ENCODE assay signal across 11 cellular contexts in genomic region chr14:93034671-93034994, GRCh38.
A peak's percentile ranks its signal among the peaks of the same experiment; 100 is the strongest.
DNase-seq lines count a peak whose midpoint lies in the region; FAIRE-seq and TF ChIP-seq lines count a peak whose summit lies in the region.
"Had no signal": no experiment of that assay in that cellular context is flagged by ENCODE, and none has a peak within 500 bp of the region (broad histone marks: within the 10 kb centered on the region; RNA-seq: fewer than 3 reads in every experiment).

No MANE protein-coding gene starts in this region.

- H2BK12ac ChIP-seq in H1 (ENCODE audit: low read depth, low read length), result peak overlapping the region; percentile 92; the same call in 1 of the 2 replicates

- peak overlapping the region; percentile 86 for H3K27ac Mint-ChIP-seq in activated naive CD4-positive, alpha-beta T cell treated with anti-CD3 and anti-CD28 coated beads, Interleukin-2, amount 10 ng/mL, durations not matched to agents 7 days and 5 days

- no peak overlapping the region for H2BK120ac ChIP-seq in H1 (replicated peaks; ENCODE audit: low read depth, low read length)

- H3K4me1 ChIP-seq in Peyer's patch (peaks cover 12 to 81% (median 29%) of the 10 kb centered on the region in 4 donors), H1 (replicated peaks in 1 of 4; ENCODE audit: control insufficient read depth in 3 of 4, insufficient read depth in 4 of 4, low read length in 3 of 4) (peaks cover 10 to 42% (median 25%) of the 10 kb centered on the region in 4 experiments), stomach (peaks cover 39 to 85% (median 52%) of the 10 kb centered on the region in 4 donors)

- no peaks in the 10 kb centered on the region for H3K23me2 ChIP-seq in H1 (ENCODE audit: low read depth, low read length)

- no peak overlapping the region for H3K4me3 Mint-ChIP-seq in activated naive CD4-positive, alpha-beta T cell treated with anti-CD3 and anti-CD28 coated beads, Interleukin-2, amount 10 ng/mL, durations not matched to agents 7 days and 5 days

- H3K4me3 ChIP-seq in Peyer's patch, result peak overlapping the region in 1 of 4 donors; percentile 16
- H3K4me3 ChIP-seq in H1 (ENCODE audit: extremely low read depth in 1 of 4, insufficient read depth in 2 of 4, low read depth in 3 of 4, low read length in 4 of 4), result no peak overlapping the region
- H3K4me3 ChIP-seq in stomach, result no peak overlapping the region
- H3K4me3 ChIP-seq: upper lobe of left lung had no signal

- peak overlapping the region; percentile 66; the same call in 1 of the 2 replicates for H2BK5ac ChIP-seq in H1 (ENCODE audit: low read depth, low read length)

- no peak overlapping the region; the same call in 1 of the 2 replicates for H3K18ac ChIP-seq in H1 (ENCODE audit: extremely low read depth, low read length)

- peak overlapping the region; percentile 3 for H4K91ac ChIP-seq in H1 (replicated peaks; ENCODE audit: insufficient read length, low read length)

- no peak for FAIRE-seq in H1 (lab: Jason Lieb, UNC)

- H3K14ac ChIP-seq in H1 (ENCODE audit: insufficient read length), result no peak overlapping the region

- H3K4me2 ChIP-seq in H1 (ENCODE audit: insufficient read depth in 1 of 2, low read depth in 2 of 2, low read length in 2 of 2), result no peak overlapping the region

- DNase-seq in activated naive CD4-positive, alpha-beta T cell treated with anti-CD3 and anti-CD28 coated beads, Interleukin-2, amount 10 ng/mL, durations not matched to agents 7 days and 5 days, result no peak
- DNase-seq in activated naive CD4-positive, alpha-beta T cell treated with anti-CD3 and anti-CD28 coated beads, Interleukin-2, amount 50 U/mL, for 16 hours, result no peak
- DNase-seq in Peyer's patch, result no peak
- no peak for DNase-seq in H1 (ENCODE audit: low read depth in 1 of 2, low spot score in 2 of 2)
- no peak for DNase-seq in stomach
- DNase-seq in cerebellar cortex (ENCODE audit: low spot score), result no peak
- DNase-seq in COR-L47 (lab: John Stamatoyannopoulos, UW), result no peak
- DNase-seq in iPS-NIHi7 (ENCODE audit: extremely low spot score), result no peak
- DNase-seq: amniotic stem cell, NCI-H524 treated with DMSO at 0.1 percent for 48 hours, upper lobe of left lung had no signal

- no peak for TF ChIP-seq RAD21 in H1 (IDR thresholded peaks at IDR 0.05 in 1 of 2, conservative IDR thresholded peaks at IDR 0.05 in 1 of 2; ENCODE audit: low read depth in 2 of 2, low read length in 2 of 2)

- TF ChIP-seq POLR2A in Peyer's patch (IDR thresholded peaks at IDR 0.05) (no peak), H1 (IDR thresholded peaks at IDR 0.05; ENCODE audit: control extremely low read depth in 1 of 2, low read depth in 2 of 2, low read length in 2 of 2) (no peak), stomach (IDR thresholded peaks at IDR 0.05) (no peak)

- H3K79me2 ChIP-seq in H1 (ENCODE audit: control insufficient read depth in 1 of 2, insufficient read depth in 2 of 2, low read length in 2 of 2), result peaks cover 0 to 70% of the 10 kb centered on the region in 2 experiments; a peak in 2 of 4 replicates

- H2BK15ac ChIP-seq in H1 (ENCODE audit: low read length), result no peak overlapping the region

- H4K20me1 ChIP-seq in H1 (replicated peaks in 1 of 2; ENCODE audit: control insufficient read depth in 1 of 2, insufficient read depth in 2 of 2, low read length in 2 of 2), result peaks cover 6 to 22% of the 10 kb centered on the region in 2 experiments

- H3K36me3 Mint-ChIP-seq in activated naive CD4-positive, alpha-beta T cell treated with anti-CD3 and anti-CD28 coated beads, Interleukin-2, amount 10 ng/mL, durations not matched to agents 7 days and 5 days, result no peaks in the 10 kb centered on the region

- TF ChIP-seq CTCF in Peyer's patch (IDR thresholded peaks at IDR 0.05), result no peak
- TF ChIP-seq CTCF in H1 (IDR thresholded peaks at IDR 0.05; ENCODE audit: control extremely low read depth in 1 of 3, insufficient read depth in 1 of 3, low read depth in 1 of 3, low read length in 3 of 3), result no peak
- TF ChIP-seq CTCF in stomach (IDR thresholded peaks at IDR 0.05), result no peak

- H3K4me1 Mint-ChIP-seq in activated naive CD4-positive, alpha-beta T cell treated with anti-CD3 and anti-CD28 coated beads, Interleukin-2, amount 10 ng/mL, durations not matched to agents 7 days and 5 days, result peaks cover 30% of the 10 kb centered on the region

- no peak overlapping the region for H3K23ac ChIP-seq in H1 (ENCODE audit: insufficient read length)

- POLR2A ChIA-PET in H1 (lab: Charles Lee; ENCODE audit: partially characterized antibody), result interaction anchor here (1.0 kb wide), 1 partner anchor 21 kb away, joined by 3 read pairs; no protein-coding TSS in a partner anchor

- WGBS in H1 (ENCODE audit: extremely low coverage in 1 of 2, insufficient coverage in 1 of 2, insufficient read length in 1 of 2, insufficient replicate concordance in 2 of 2, low coverage in 1 of 2, low lambda C conversion rate in 2 of 2, missing lambda C conversion rate in 1 of 2), 2 experiments, result 94% methylated on average over 5 of the region's 5 CpGs; no CpG with 5 or more reads in 1 of the 2 experiments
- 81 to 95% (median 86%) methylated on average over 1 to 5 of the region's 5 CpGs for WGBS in stomach, 5 donors

- H3K79me1 ChIP-seq in H1 (ENCODE audit: low read depth, low read length), result peaks cover 19% of the 10 kb centered on the region

- no peak overlapping the region for H2AFZ ChIP-seq in H1 (ENCODE audit: low read length)

- H3K9ac ChIP-seq in H1 (replicated peaks in 1 of 4; ENCODE audit: extremely low read depth in 1 of 4, low read depth in 3 of 4, low read length in 3 of 4), result no peak overlapping the region

- CTCF ChIA-PET in activated naive CD4-positive, alpha-beta T cell treated with anti-CD3 and anti-CD28 coated beads, Interleukin-2, amount 10 ng/mL, durations not matched to agents 7 days and 5 days (lab: Charles Lee), result interaction anchor here (1.1 to 2.1 kb wide), 2 partner anchors 16 to 78 kb away, joined by 3 to 12 read pairs; no protein-coding TSS in a partner anchor
- CTCF ChIA-PET in H1 (lab: Charles Lee; ENCODE audit: partially characterized antibody), result interaction anchor here (0.7 to 5.7 kb wide), 23 partner anchors 11 to 141 kb away, joined by 3 to 71 read pairs (median 4); partner anchors contain the start of gene ITPK1

- H4K5ac ChIP-seq in H1 (ENCODE audit: insufficient read length, low read depth, low read length), result no peak overlapping the region

- H3K56ac ChIP-seq in H1 (replicated peaks; ENCODE audit: insufficient read length, low read depth, low read length), result no peak overlapping the region

- no peaks in the 10 kb centered on the region for H3K27me3 Mint-ChIP-seq in activated naive CD4-positive, alpha-beta T cell treated with anti-CD3 and anti-CD28 coated beads, Interleukin-2, amount 10 ng/mL, durations not matched to agents 7 days and 5 days

- H3K9me3 Mint-ChIP-seq in activated naive CD4-positive, alpha-beta T cell treated with anti-CD3 and anti-CD28 coated beads, Interleukin-2, amount 10 ng/mL, durations not matched to agents 7 days and 5 days, result no peaks in the 10 kb centered on the region

- peak overlapping the region; percentile 90; the same call in 1 of the 2 replicates for H2AK5ac ChIP-seq in H1 (ENCODE audit: low read depth, low read length)

- intact Hi-C loops in stomach (cut with DNase I; ENCODE audit: low total_unique reads), result no loop called here

- TF ChIP-seq EP300 in H1 (IDR thresholded peaks at IDR 0.05; ENCODE audit: borderline replicate concordance in 1 of 2, low read depth in 2 of 2, low read length in 2 of 2) (no peak), stomach (IDR thresholded peaks at IDR 0.05) (no peak)

- H3K27ac ChIP-seq in Peyer's patch, result peak overlapping the region; percentile 21 to 77 (median 48)
- no peak overlapping the region for H3K27ac ChIP-seq in H1 (ENCODE audit: low read depth, low read length)
- H3K27ac ChIP-seq in stomach, result peak overlapping the region in 3 of 5 donors; percentile 1 to 56 (median 31)

- H3K4ac ChIP-seq in H1 (replicated peaks; ENCODE audit: insufficient read length, low read depth, low read length), result peak overlapping the region; percentile 5

- no peak overlapping the region for H2BK20ac ChIP-seq in H1 (ENCODE audit: low read length)

- no peak overlapping the region for H4K8ac ChIP-seq in H1 (ENCODE audit: extremely low read depth, insufficient read depth, low read length)

- no peaks in the 10 kb centered on the region for H3K36me3 ChIP-seq in Peyer's patch
- no peaks in the 10 kb centered on the region for H3K36me3 ChIP-seq in H1 (ENCODE audit: control insufficient read depth in 2 of 4, insufficient read depth in 4 of 4, low read length in 3 of 4)
- H3K36me3 ChIP-seq in stomach, result no peaks in the 10 kb centered on the region
- H3K36me3 ChIP-seq: upper lobe of left lung had no signal

- H3K9me3 ChIP-seq in Peyer's patch (no peaks in the 10 kb centered on the region), H1 (ENCODE audit: insufficient read depth in 2 of 2, low read depth in 1 of 2, low read length in 1 of 2) (no peaks in the 10 kb centered on the region), stomach (no peaks in the 10 kb centered on the region)
- H3K9me3 ChIP-seq: upper lobe of left lung had no signal

- H3K27me3 ChIP-seq in Peyer's patch, result no peaks in the 10 kb centered on the region
- no peaks in the 10 kb centered on the region for H3K27me3 ChIP-seq in H1 (replicated peaks in 1 of 4; ENCODE audit: control insufficient read depth in 3 of 4, extremely low read depth in 1 of 4, insufficient read depth in 3 of 4, low read length in 3 of 4)
- H3K27me3 ChIP-seq in stomach, result no peaks in the 10 kb centered on the region
- H3K27me3 ChIP-seq: upper lobe of left lung had no signal

TF ChIP-seq in H1, 55 proteins besides CTCF, POLR2A, EP300 and RAD21:
- TF ChIP-seq CTBP2 (IDR thresholded peaks at IDR 0.05; ENCODE audit: borderline replicate concordance, insufficient read depth, insufficient read length, low read length) (no peak), GTF2F1 (IDR thresholded peaks at IDR 0.05; ENCODE audit: borderline replicate concordance, low read depth, low read length) (no peak), CBX5 (IDR thresholded peaks at IDR 0.05; ENCODE audit: low read depth, low read length) (no peak), SP4 (IDR thresholded peaks at IDR 0.05; ENCODE audit: low read length) (no peak), CBX8 (IDR thresholded peaks at IDR 0.05; ENCODE audit: borderline replicate concordance, low read depth, low read length) (no peak), BACH1 (IDR thresholded peaks at IDR 0.05; ENCODE audit: low read length) (no peak), RBBP5 (IDR thresholded peaks at IDR 0.05; ENCODE audit: borderline replicate concordance, low read depth, low read length) (no peak), MAFK (IDR thresholded peaks at IDR 0.05; ENCODE audit: low read depth, low read length) (no peak), HDAC2 (IDR thresholded peaks at IDR 0.05; ENCODE audit: borderline replicate concordance in 1 of 2, low read depth in 2 of 2, low read length in 2 of 2) (no peak), BRCA1 (IDR thresholded peaks at IDR 0.05; ENCODE audit: low read depth, low read length) (no peak)
TF ChIP-seq in H1: peak in this region for 0.
